Comparison of ENCODE assay signal across 9 cellular contexts in genomic region chrX:41338422-41338821, GRCh38. TPM values are rescaled to one million over a fixed set of nuclear protein-coding genes. Genes with fewer than 3 reads are reported as not detected.
DNase-seq lines count a peak whose midpoint lies in the region; ATAC-seq, FAIRE-seq and TF ChIP-seq lines count a peak whose summit lies in the region.
"Had no signal": no experiment of that assay in that cellular context is flagged by ENCODE, and none has a peak within 500 bp of the region (broad histone marks: within the 10 kb centered on the region; RNA-seq: fewer than 3 reads in every experiment).

No MANE protein-coding gene starts in this region.

- intact Hi-C loops in Panc1 (cut with micrococcal nuclease; ENCODE audit: unreplicated experiment): loop anchor here (5.0 to 10.0 kb wide), 2 partner anchors 64 to 104 kb away; no protein-coding TSS in a partner anchor

- peak; percentile 4 for FAIRE-seq in endometrium (lab: Jason Lieb, UNC)

- no peaks in the 10 kb centered on the region for H3K9me3 ChIP-seq in Panc1 (ENCODE audit: control insufficient read depth, insufficient read depth, low read depth, low read length)
- H3K9me3 ChIP-seq: adrenal gland had no signal

- H3K4me3 Mint-ChIP-seq in osteocyte (ENCODE audit: unreplicated experiment): peak overlapping the region; percentile 27

- no TSS peak for BruUV-seq in Panc1 (replicated peaks; lab: Mats Ljungman, UMichigan)

- in situ Hi-C loops in Panc1 (cut with HindIII; ENCODE audit: low pct_unique_long_range_greater_than_20kb, low sequenced_read_pairs): no loop called here

- peak overlapping the region; percentile 32 to 78; a peak in 2 of 4 replicates for H3K4me3 ChIP-seq in Panc1 (ENCODE audit: low read depth in 2 of 2, low read length in 2 of 2)

- peaks cover 18% of the 10 kb centered on the region for H3K36me3 Mint-ChIP-seq in osteocyte (ENCODE audit: unreplicated experiment)

- DNase-seq in EH (ENCODE audit: low read depth) (peak; percentile 31), Panc1 (ENCODE audit: low read depth, low spot score) (no peak), osteocyte (ENCODE audit: extremely low spot score, unreplicated experiment) (no peak), NCI-H2171 treated with DMSO at 0.1 percent for 48 hours (lab: John Stamatoyannopoulos, UW) (no peak), anterior cingulate cortex (lab: John Stamatoyannopoulos, UW) (no peak)
- DNase-seq: adrenal gland; stimulated activated CD4-positive, alpha-beta T cell treated with anti-CD3 and anti-CD28 coated beads, Interleukin-12 subunit alpha, Interleukin-12 subunit beta, amount 100 ng/mL, for 4 hours had no signal

- H3K4me1 Mint-ChIP-seq in osteocyte (ENCODE audit: unreplicated experiment): peaks cover 37% of the 10 kb centered on the region

- POLR2A ChIA-PET in Panc1 (lab: Charles Lee): interaction anchor here (0.6 to 0.8 kb wide), 3 partner anchors 25 to 49 kb away, joined by 3 to 8 read pairs (median 4); no protein-coding TSS in a partner anchor

- no peaks in the 10 kb centered on the region for H3K27me3 Mint-ChIP-seq in osteocyte (ENCODE audit: unreplicated experiment)

- no peak for TF ChIP-seq CTCF in Panc1 (IDR thresholded peaks at IDR 0.05)
- no peak for TF ChIP-seq CTCF in osteocyte (IDR thresholded peaks at IDR 0.05)

- no peaks in the 10 kb centered on the region for H3K27me3 ChIP-seq in Panc1 (ENCODE audit: control insufficient read depth, insufficient read depth, low read length)
- H3K27me3 ChIP-seq: adrenal gland had no signal

- H3K4me1 ChIP-seq in Panc1 (ENCODE audit: control insufficient read depth, insufficient read depth, low read length): peaks cover 13% of the 10 kb centered on the region

- CTCF ChIA-PET in Panc1 (lab: Charles Lee): no interaction called here

- H3K27ac ChIP-seq in Panc1 (ENCODE audit: low read length): no peak overlapping the region
- H3K27ac ChIP-seq: adrenal gland had no signal

- peaks cover 4% of the 10 kb centered on the region for H3K9me3 Mint-ChIP-seq in osteocyte (ENCODE audit: unreplicated experiment)

- no peak for ATAC-seq in Panc1
- ATAC-seq in GM18502 (IDR thresholded peaks at IDR 0.05; ENCODE audit: poor library complexity, unreplicated experiment): no peak

- no peak overlapping the region for H3K27ac Mint-ChIP-seq in osteocyte (ENCODE audit: unreplicated experiment)

- peaks cover 23% of the 10 kb centered on the region for H3K36me3 ChIP-seq in Panc1 (ENCODE audit: control insufficient read depth, insufficient read depth, low read length)

RNA-seq across cellular contexts. Expression of gene DDX3X, which starts 4.5 kb away (rescaled TPM):
- total RNA-seq in Panc1 (2021; ENCODE audit: unreplicated experiment) (266 TPM), osteocyte (212 and 215 TPM in 2 replicates)
- 110 TPM for polyA plus RNA-seq in Panc1 (2012; ENCODE audit: insufficient read length)
